ENCODE assay signal across 3 cellular contexts in genomic region chr4:114606240-114606639, GRCh38.
TF ChIP-seq lines count a peak whose summit lies in the region.

No MANE protein-coding gene starts in this region.

TF ChIP-seq in GM23338, 12 proteins besides CTCF, POLR2A, EP300 and RAD21 (continued from another document and continues in another):
- TF ChIP-seq REST (IDR thresholded peaks at IDR 0.05; ENCODE audit: unreplicated experiment) (no peak), EZH2 (IDR thresholded peaks at IDR 0.05; ENCODE audit: low read depth, unreplicated experiment) (no peak), NANOG (IDR thresholded peaks at IDR 0.05; ENCODE audit: borderline replicate concordance) (peak; percentile 58; the same call in 1 of the 2 replicates), ZNF114 (CRISPR knock-in tag; IDR thresholded peaks at IDR 0.05) (peak; percentile 83; the same call in 1 of the 2 replicates)

TF ChIP-seq in WTC11, 78 proteins besides CTCF, POLR2A, EP300 and RAD21 (continued from another document and continues in another):
- peak; percentile 62; the same call in 1 of the 2 replicates for TF ChIP-seq ZNF532 (CRISPR knock-in tag; IDR thresholded peaks at IDR 0.05; ENCODE audit: borderline replicate concordance)
- no peak for TF ChIP-seq ZNF512 (CRISPR knock-in tag; IDR thresholded peaks at IDR 0.05; ENCODE audit: borderline replicate concordance)
- TF ChIP-seq MXD4 (CRISPR knock-in tag; IDR thresholded peaks at IDR 0.05; ENCODE audit: borderline replicate concordance): peak; percentile 12; the same call in 1 of the 2 replicates
- no peak for TF ChIP-seq CREM (CRISPR knock-in tag; IDR thresholded peaks at IDR 0.05)
- TF ChIP-seq AFF4 (CRISPR knock-in tag; IDR thresholded peaks at IDR 0.05; ENCODE audit: borderline replicate concordance): no peak
- no peak for TF ChIP-seq USF2 (CRISPR knock-in tag; IDR thresholded peaks at IDR 0.05)
- 0 out of 2 replicates have a peak, but pooled peaks have one; percentile 15 for TF ChIP-seq SP1 (CRISPR knock-in tag; conservative IDR thresholded peaks at IDR 0.05)
- TF ChIP-seq JAZF1 (CRISPR knock-in tag; IDR thresholded peaks at IDR 0.05): no peak
- no peak for TF ChIP-seq RORB (CRISPR knock-in tag; IDR thresholded peaks at IDR 0.05)
- no peak for TF ChIP-seq ZNF121 (CRISPR knock-in tag; IDR thresholded peaks at IDR 0.05)
- TF ChIP-seq NFATC4 (CRISPR knock-in tag; IDR thresholded peaks at IDR 0.05): no peak
- TF ChIP-seq KAT7 (CRISPR knock-in tag; IDR thresholded peaks at IDR 0.05; ENCODE audit: borderline replicate concordance): no peak

TF ChIP-seq in SK-N-SH treated with all-trans-retinoic acid at 6 μM for 48 hours, 23 proteins besides CTCF, POLR2A, EP300 and RAD21 (continued from another document):
- TF ChIP-seq TSHZ2 (CRISPR knock-in tag; IDR thresholded peaks at IDR 0.05): no peak
- no peak for TF ChIP-seq ZFP3 (CRISPR knock-in tag; IDR thresholded peaks at IDR 0.05)
- TF ChIP-seq OSR1 (CRISPR knock-in tag; IDR thresholded peaks at IDR 0.05): no peak
- TF ChIP-seq CSDC2 (CRISPR knock-in tag; IDR thresholded peaks at IDR 0.05): no peak
- no peak for TF ChIP-seq ARNTL (CRISPR knock-in tag; IDR thresholded peaks at IDR 0.05; ENCODE audit: borderline replicate concordance, low read depth)
- TF ChIP-seq PPARA (CRISPR knock-in tag; IDR thresholded peaks at IDR 0.05; ENCODE audit: borderline replicate concordance): no peak
